Comparison of ENCODE assay signal across 9 cellular contexts in genomic region chr17:78706271-78706915, GRCh38.
DNase-seq lines count a peak whose midpoint lies in the region; ATAC-seq and TF ChIP-seq lines count a peak whose summit lies in the region.
"Had no signal": no experiment of that assay in that cellular context is flagged by ENCODE, and none has a peak within 500 bp of the region (broad histone marks: within the 10 kb centered on the region; RNA-seq: fewer than 3 reads in every experiment).

No MANE protein-coding gene starts in this region.

- peaks cover 35% of the 10 kb centered on the region for H3K4me1 Mint-ChIP-seq in mesothelial cell of epicardium

- 52% methylated on average over 10 of the region's 10 CpGs for WGBS in esophagus muscularis mucosa

- H3K4me1 ChIP-seq in esophagus muscularis mucosa (peaks cover 6 to 48% (median 40%) of the 10 kb centered on the region in 4 donors), HAP-1 (no peaks in the 10 kb centered on the region)

- intact Hi-C loops in esophagus muscularis mucosa (cut with DNase I) (loop anchor here (5.0 kb wide), 1 partner anchor 36 kb away; no protein-coding TSS in a partner anchor), dorsolateral prefrontal cortex (cut with DNase I) (no loop called here)

- ATAC-seq in GM18907 (IDR thresholded peaks at IDR 0.05; ENCODE audit: unreplicated experiment) (peak; percentile 68), HG02678 (IDR thresholded peaks at IDR 0.05; ENCODE audit: unreplicated experiment) (peak; percentile 62), HG02938 (IDR thresholded peaks at IDR 0.05; ENCODE audit: unreplicated experiment) (no peak)

- H3K36me3 ChIP-seq in esophagus muscularis mucosa (peaks cover 7 to 52% (median 28%) of the 10 kb centered on the region in 4 donors), HAP-1 (replicated peaks) (no peaks in the 10 kb centered on the region; the same call in 1 of the 2 replicates)

- H3K36me3 Mint-ChIP-seq in mesothelial cell of epicardium = peaks cover 15% of the 10 kb centered on the region

- H3K27ac Mint-ChIP-seq in mesothelial cell of epicardium = peak overlapping the region; percentile 76

- in situ Hi-C loops in HAP-1 (cut with MboI; ENCODE audit: low sequenced_read_pairs) = loop anchor here (10.0 to 25.0 kb wide), 2 partner anchors 212 to 594 kb away; no protein-coding TSS in a partner anchor

- no peak for TF ChIP-seq POLR2A in esophagus muscularis mucosa (IDR thresholded peaks at IDR 0.05; ENCODE audit: low read depth)

- TF ChIP-seq CTCF in mesothelial cell of epicardium (IDR thresholded peaks at IDR 0.05; ENCODE audit: unreplicated experiment) = no peak
- no peak for TF ChIP-seq CTCF in esophagus muscularis mucosa (IDR thresholded peaks at IDR 0.05)
- TF ChIP-seq CTCF in dorsolateral prefrontal cortex (IDR thresholded peaks at IDR 0.05 in 54 of 56, conservative IDR thresholded peaks at IDR 0.05 in 2 of 56; ENCODE audit: low read depth in 1 of 56, partially characterized antibody in 56 of 56) = no peak

- H3K4me3 Mint-ChIP-seq in mesothelial cell of epicardium = no peak overlapping the region

- no peaks in the 10 kb centered on the region for H3K9me3 ChIP-seq in esophagus muscularis mucosa
- H3K9me3 ChIP-seq in HAP-1 = no peaks in the 10 kb centered on the region

- H3K27ac ChIP-seq in esophagus muscularis mucosa (replicated peaks in 1 of 4) (no peak overlapping the region), dorsolateral prefrontal cortex (peak overlapping the region in 11 of 59 donors; percentile 10 to 62 (median 32))

- no peak overlapping the region for H3K4me3 ChIP-seq in esophagus muscularis mucosa
- H3K4me3 ChIP-seq in dorsolateral prefrontal cortex = no peak overlapping the region
- no peak overlapping the region for H3K4me3 ChIP-seq in HAP-1

- no peaks in the 10 kb centered on the region for H3K9me3 Mint-ChIP-seq in mesothelial cell of epicardium

- H3K27me3 ChIP-seq in esophagus muscularis mucosa (no peaks in the 10 kb centered on the region), dorsolateral prefrontal cortex (no peaks in the 10 kb centered on the region), HAP-1 (ENCODE audit: low read depth) (no peaks in the 10 kb centered on the region)

- TF ChIP-seq EP300 in esophagus muscularis mucosa (IDR thresholded peaks at IDR 0.05) = no peak

- DNase-seq in NCI-H446 treated with DMSO at 0.1 percent for 48 hours (lab: John Stamatoyannopoulos, UW) (peak; percentile 60), mesothelial cell of epicardium (ENCODE audit: low spot score in 2 of 2, unreplicated experiment in 2 of 2) (no peak), esophagus muscularis mucosa (ENCODE audit: extremely low spot score) (no peak), dorsolateral prefrontal cortex (no peak), HAP-1 (ENCODE audit: low spot score in 2 of 2) (no peak)
- DNase-seq: NCI-H2029 had no signal

- no peaks in the 10 kb centered on the region for H3K27me3 Mint-ChIP-seq in mesothelial cell of epicardium (ENCODE audit: low read depth)
